Comparison of ENCODE assay signal across 19 cellular contexts in genomic region chr17:73365203-73365933, GRCh38. TPM values are rescaled to one million over a fixed set of nuclear protein-coding genes. Genes with fewer than 3 reads are reported as not detected.
DNase-seq lines count a peak whose midpoint lies in the region; ATAC-seq and TF ChIP-seq lines count a peak whose summit lies in the region.
"Had no signal": no experiment of that assay in that cellular context is flagged by ENCODE, and none has a peak within 500 bp of the region (broad histone marks: within the 10 kb centered on the region; RNA-seq: fewer than 3 reads in every experiment).

No MANE protein-coding gene starts in this region.

- H3K9me3 ChIP-seq in adipocyte (ENCODE audit: control insufficient read depth, low read length), result no peaks in the 10 kb centered on the region
- H3K9me3 ChIP-seq in thyroid gland, result no peaks in the 10 kb centered on the region

- TF ChIP-seq POLR2A in thyroid gland (IDR thresholded peaks at IDR 0.05), result no peak

- ATAC-seq in Right ventricle myocardium superior (ENCODE audit: poor library complexity), result peak; percentile 2
- no peak for ATAC-seq in GM18870 (IDR thresholded peaks at IDR 0.05; ENCODE audit: unreplicated experiment)
- ATAC-seq in GM18511 (IDR thresholded peaks at IDR 0.05; ENCODE audit: unreplicated experiment), result no peak
- ATAC-seq: natural killer cell treated with Interleukin-12 subunit alpha and Interleukin-12 subunit beta and Interleukin-15 and Interleukin-18, amount 100 ng/mL, for 72 hours had no signal

- no peak for DNase-seq in adipocyte (ENCODE audit: low read depth)
- peak; percentile 56 for DNase-seq in Right ventricle myocardium superior
- DNase-seq in nephron progenitor cell, result no peak
- no peak for DNase-seq in thyroid gland
- no peak for DNase-seq in kidney tubule cell (ENCODE audit: low spot score)
- no peak for DNase-seq in SKM-1 (lab: John Stamatoyannopoulos, UW; ENCODE audit: unreplicated experiment)
- DNase-seq: activated B cell treated with CpG ODN at 0.5 μM for 24 hours; activated naive CD4-positive, alpha-beta T cell; AML-193; HCEC 1CT; islet precursor cell; KG1; NCI-H1436; NCI-H510A had no signal

- peak overlapping the region; percentile 45 to 70 (median 65) for H3K27ac ChIP-seq in thyroid gland
- H3K27ac ChIP-seq: cardiac muscle cell had no signal

- intact Hi-C loops in Right ventricle myocardium superior (cut with DNase I) (loop anchor here (5.0 kb wide), 1 partner anchor 53 kb away; the partner anchor contains the start of gene CDC42EP4), thyroid gland (cut with DNase I) (loop anchor here (2.0 kb wide), 1 partner anchor 53 kb away; the partner anchor contains the start of gene CDC42EP4)

- H3K27me3 ChIP-seq in adipocyte (replicated peaks; ENCODE audit: control insufficient read depth, insufficient read depth, low read length), result peaks cover 7% of the 10 kb centered on the region
- no peaks in the 10 kb centered on the region for H3K27me3 ChIP-seq in thyroid gland
- H3K27me3 ChIP-seq: cardiac muscle cell had no signal

- H3K27me3 Mint-ChIP-seq in nephron progenitor cell (ENCODE audit: low read depth, poor library complexity), result peaks cover 16% of the 10 kb centered on the region
- H3K27me3 Mint-ChIP-seq: activated B cell treated with CpG ODN at 0.5 μM for 24 hours had no signal

- H3K27ac Mint-ChIP-seq in nephron progenitor cell, result peak overlapping the region; percentile 52
- H3K27ac Mint-ChIP-seq: activated B cell treated with CpG ODN at 0.5 μM for 24 hours; natural killer cell treated with Interleukin-12 subunit alpha and Interleukin-12 subunit beta and Interleukin-15 and Interleukin-18, amount 100 ng/mL, for 72 hours had no signal

- H3K4me1 Mint-ChIP-seq in nephron progenitor cell, result peaks cover 65% of the 10 kb centered on the region

- WGBS in thyroid gland, 2 donors, result 67 to 68% methylated on average over 21 to 24 of the region's 25 CpGs

- peak overlapping the region; percentile 26 for H3K4me3 Mint-ChIP-seq in nephron progenitor cell
- H3K4me3 Mint-ChIP-seq: activated B cell treated with CpG ODN at 0.5 μM for 24 hours; natural killer cell treated with Interleukin-12 subunit alpha and Interleukin-12 subunit beta and Interleukin-15 and Interleukin-18, amount 100 ng/mL, for 72 hours had no signal

- H3K9ac ChIP-seq in adipocyte (ENCODE audit: low read length), result peak overlapping the region; percentile 49

- H3K36me3 ChIP-seq in adipocyte (ENCODE audit: control insufficient read depth, insufficient read depth, low read length, severe bottlenecking), result no peaks in the 10 kb centered on the region
- no peaks in the 10 kb centered on the region for H3K36me3 ChIP-seq in thyroid gland
- H3K36me3 ChIP-seq: cardiac muscle cell had no signal

- TF ChIP-seq CTCF in nephron progenitor cell (IDR thresholded peaks at IDR 0.05) (no peak), thyroid gland (IDR thresholded peaks at IDR 0.05) (no peak)

- H3K4me3 ChIP-seq in adipocyte (ENCODE audit: low read length), result peak overlapping the region; percentile 33
- H3K4me3 ChIP-seq in thyroid gland (replicated peaks in 1 of 3), result no peak overlapping the region
- H3K4me3 ChIP-seq: cardiac muscle cell, smooth muscle cell had no signal

- peaks cover 5% of the 10 kb centered on the region for H3K36me3 Mint-ChIP-seq in nephron progenitor cell (ENCODE audit: low read depth)
- H3K36me3 Mint-ChIP-seq: natural killer cell treated with Interleukin-12 subunit alpha and Interleukin-12 subunit beta and Interleukin-15 and Interleukin-18, amount 100 ng/mL, for 72 hours had no signal

- H3K4me1 ChIP-seq in adipocyte (ENCODE audit: control insufficient read depth, insufficient read depth, low read length), result peaks cover 19% of the 10 kb centered on the region
- peaks cover 2 to 18% of the 10 kb centered on the region in 2 donors for H3K4me1 ChIP-seq in thyroid gland

- H3K9me3 Mint-ChIP-seq in nephron progenitor cell, result no peaks in the 10 kb centered on the region
- H3K9me3 Mint-ChIP-seq: activated B cell treated with CpG ODN at 0.5 μM for 24 hours; natural killer cell treated with Interleukin-12 subunit alpha and Interleukin-12 subunit beta and Interleukin-15 and Interleukin-18, amount 100 ng/mL, for 72 hours had no signal

RNA-seq across cellular contexts. Expression of gene CDC42EP4, which starts 53.6 kb away (rescaled TPM):
- total RNA-seq in Right ventricle myocardium superior, result 53.0 TPM
- total RNA-seq in thyroid gland, result 100 to 1,000 TPM in 2 of 4 donors, 10 to 100 TPM in 2; 68.7 to 172 (median 97.3) TPM
